Comparison of ENCODE assay signal across 8 cellular contexts in the genomic region with DNA sequence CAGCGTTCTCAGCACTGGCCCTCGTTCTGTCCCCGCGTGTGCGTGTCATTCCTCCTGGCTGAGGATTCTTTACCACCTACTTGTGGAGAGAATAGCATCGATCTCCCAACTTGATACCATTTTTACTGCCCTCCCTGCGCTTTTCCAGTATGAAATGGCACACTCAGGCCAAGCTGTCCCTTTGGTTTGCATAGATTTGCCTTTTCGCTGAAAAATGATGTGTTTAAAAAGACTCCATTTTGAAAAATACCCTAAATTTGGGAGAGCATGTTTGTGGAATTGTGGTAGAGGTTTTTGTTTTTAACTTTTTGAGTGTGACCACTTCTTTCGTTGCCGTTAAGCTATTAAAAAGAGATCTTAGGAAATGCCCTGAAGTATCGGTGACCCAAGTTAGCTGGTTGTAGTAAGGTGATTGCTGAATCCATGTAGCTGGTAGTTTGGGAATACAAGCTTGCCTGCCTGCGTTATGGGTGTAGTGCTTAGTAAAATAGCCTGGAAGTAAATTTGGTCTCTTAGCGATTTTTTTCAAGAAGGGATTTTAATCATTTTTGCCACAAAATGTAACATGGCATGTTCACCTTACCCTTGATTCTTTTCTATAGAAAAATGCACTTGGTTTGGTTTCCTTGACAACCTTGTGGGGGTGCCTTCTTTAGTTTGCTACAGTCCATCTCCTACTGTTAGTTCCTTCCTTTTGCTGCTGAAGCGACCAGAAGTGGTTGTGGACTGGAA. TPM values are rescaled to one million over a fixed set of nuclear protein-coding genes. Genes with fewer than 3 reads are reported as not detected.
DNase-seq lines count a peak whose midpoint lies in the region; ATAC-seq and TF ChIP-seq lines count a peak whose summit lies in the region.

No MANE protein-coding gene starts in this region.

- CTCF ChIA-PET in activated CD4-positive, alpha-beta memory T cell treated with anti-CD3 and anti-CD28 coated beads, Interleukin-2, amount 10 ng/mL, durations not matched to agents 7 days and 5 days (lab: Charles Lee): no interaction called here

- H3K9me2 ChIP-seq in hepatocyte (replicated peaks; ENCODE audit: insufficient read depth): no peaks in the 10 kb centered on the region

- no peaks in the 10 kb centered on the region for H4K20me1 ChIP-seq in hepatocyte (ENCODE audit: insufficient read depth, poor library complexity, severe bottlenecking)

- peaks cover 19% of the 10 kb centered on the region for H3K4me1 Mint-ChIP-seq in activated CD4-positive, alpha-beta memory T cell treated with anti-CD3 and anti-CD28 coated beads, Interleukin-2, amount 10 ng/mL, durations not matched to agents 7 days and 5 days
- H3K4me1 Mint-ChIP-seq in stimulated activated naive B cell treated with anti-CD40 and anti-IgM and Interleukin-4, amounts not matched to agents 10 μg/mL and 1 μg/mL and 100 μg/mL, for 72 hours: peaks cover 15 to 18% of the 10 kb centered on the region in 2 donors

- peak overlapping the region; percentile 93 for H3K27ac ChIP-seq in hepatocyte

- H3K4me3 Mint-ChIP-seq in activated CD4-positive, alpha-beta memory T cell treated with anti-CD3 and anti-CD28 coated beads, Interleukin-2, amount 10 ng/mL, durations not matched to agents 7 days and 5 days: peak overlapping the region; percentile 86
- H3K4me3 Mint-ChIP-seq in stimulated activated naive B cell treated with anti-CD40 and anti-IgM and Interleukin-4, amounts not matched to agents 10 μg/mL and 1 μg/mL and 100 μg/mL, for 72 hours: peak overlapping the region; percentile 88 to 91

- H3K36me3 Mint-ChIP-seq in activated CD4-positive, alpha-beta memory T cell treated with anti-CD3 and anti-CD28 coated beads, Interleukin-2, amount 10 ng/mL, durations not matched to agents 7 days and 5 days (ENCODE audit: low read depth): no peaks in the 10 kb centered on the region
- H3K36me3 Mint-ChIP-seq in stimulated activated naive B cell treated with anti-CD40 and anti-IgM and Interleukin-4, amounts not matched to agents 10 μg/mL and 1 μg/mL and 100 μg/mL, for 72 hours: no peaks in the 10 kb centered on the region

- H3K4me1 ChIP-seq in hepatocyte (ENCODE audit: insufficient read depth): peaks cover 12% of the 10 kb centered on the region

- DNase-seq in G401 (ENCODE audit: low spot score) (peak; percentile 30), hepatocyte (ENCODE audit: low spot score) (no peak), hepatic stellate cell (ENCODE audit: low spot score) (no peak)
- DNase-seq in activated CD4-positive, alpha-beta memory T cell treated with anti-CD3 and anti-CD28 coated beads, Interleukin-2, amount 10 ng/mL, durations not matched to agents 7 days and 5 days: no peak
- no peak for DNase-seq in stimulated activated naive B cell treated with anti-CD40 and anti-IgM and Interleukin-4, amounts not matched to agents 10 μg/mL and 1 μg/mL and 100 μg/mL, for 72 hours

- peak overlapping the region; percentile 97 for H3K4me3 ChIP-seq in hepatocyte

- in situ Hi-C loops in G401 (cut with HindIII; ENCODE audit: low sequenced_read_pairs): no loop called here

- H3K36me3 ChIP-seq in hepatocyte (replicated peaks; ENCODE audit: insufficient read depth, low read depth): no peaks in the 10 kb centered on the region

- peak overlapping the region; percentile 96 for H2AFZ ChIP-seq in hepatocyte

- 13% methylated on average over 14 of the region's 14 CpGs for WGBS in hepatocyte (ENCODE audit: low lambda C conversion rate, missing lambda C conversion rate)

- no peaks in the 10 kb centered on the region for H3K27me3 Mint-ChIP-seq in activated CD4-positive, alpha-beta memory T cell treated with anti-CD3 and anti-CD28 coated beads, Interleukin-2, amount 10 ng/mL, durations not matched to agents 7 days and 5 days
- peaks cover 0 to 6% of the 10 kb centered on the region in 2 donors for H3K27me3 Mint-ChIP-seq in stimulated activated naive B cell treated with anti-CD40 and anti-IgM and Interleukin-4, amounts not matched to agents 10 μg/mL and 1 μg/mL and 100 μg/mL, for 72 hours

- ATAC-seq in HG03571 (IDR thresholded peaks at IDR 0.05; ENCODE audit: unreplicated experiment) (peak; percentile 4), HG02884 (IDR thresholded peaks at IDR 0.05; ENCODE audit: unreplicated experiment) (no peak), HG02938 (IDR thresholded peaks at IDR 0.05; ENCODE audit: unreplicated experiment) (no peak)
- ATAC-seq in stimulated activated naive B cell treated with anti-CD40 and anti-IgM and Interleukin-4, amounts not matched to agents 10 μg/mL and 1 μg/mL and 100 μg/mL, for 72 hours (replicated peaks): peak; percentile 26 to 32

- POLR2A ChIA-PET in activated CD4-positive, alpha-beta memory T cell treated with anti-CD3 and anti-CD28 coated beads, Interleukin-2, amount 10 ng/mL, durations not matched to agents 7 days and 5 days (lab: Charles Lee): interaction anchor here (1.3 to 1.4 kb wide), 3 partner anchors 13 to 298 kb away, joined by 3 to 7 read pairs (median 3); no protein-coding TSS in a partner anchor

- no peaks in the 10 kb centered on the region for H3K27me3 ChIP-seq in hepatocyte

- H3K79me2 ChIP-seq in hepatocyte: peaks cover 26% of the 10 kb centered on the region

- TF ChIP-seq CTCF in hepatocyte (IDR thresholded peaks at IDR 0.05; ENCODE audit: poor library complexity): no peak

- H3K9me3 Mint-ChIP-seq in activated CD4-positive, alpha-beta memory T cell treated with anti-CD3 and anti-CD28 coated beads, Interleukin-2, amount 10 ng/mL, durations not matched to agents 7 days and 5 days: no peaks in the 10 kb centered on the region
- no peaks in the 10 kb centered on the region for H3K9me3 Mint-ChIP-seq in stimulated activated naive B cell treated with anti-CD40 and anti-IgM and Interleukin-4, amounts not matched to agents 10 μg/mL and 1 μg/mL and 100 μg/mL, for 72 hours

- H3K27ac Mint-ChIP-seq in activated CD4-positive, alpha-beta memory T cell treated with anti-CD3 and anti-CD28 coated beads, Interleukin-2, amount 10 ng/mL, durations not matched to agents 7 days and 5 days: peak overlapping the region; percentile 63
- peak overlapping the region; percentile 89 for H3K27ac Mint-ChIP-seq in stimulated activated naive B cell treated with anti-CD40 and anti-IgM and Interleukin-4, amounts not matched to agents 10 μg/mL and 1 μg/mL and 100 μg/mL, for 72 hours

- H3K9me3 ChIP-seq in hepatocyte (ENCODE audit: low read depth): no peaks in the 10 kb centered on the region

- H3K4me2 ChIP-seq in hepatocyte: peak overlapping the region; percentile 79

RNA-seq across cellular contexts. Expression of a gene that starts 1.0 kb away (rescaled TPM):
- 34.2 and 62.4 TPM in 2 replicates for total RNA-seq in G401 (2014; rRNA removed; shearing (Covaris generic))
- 1 to 10 TPM; 3.1 to 4.7 TPM for total RNA-seq in activated CD4-positive, alpha-beta memory T cell treated with anti-CD3 and anti-CD28 coated beads, Interleukin-2, amount 10 ng/mL, durations not matched to agents 7 days and 5 days
- 3.7 and 33.4 TPM in 2 replicates for total RNA-seq in hepatocyte
- 7.4 and 13.4 TPM in 2 replicates for polyA plus RNA-seq in hepatocyte

Comparison
In these comparisons a context has a peak if more than half of its experiments do, and no peak if none do; other contexts are left out.
1. ATAC-seq: peak in HG03571 (single experiment) and stimulated activated naive B cell treated with anti-CD40 and anti-IgM and Interleukin-4, amounts not matched to agents 10 μg/mL and 1 μg/mL and 100 μg/mL, for 72 hours (2 of 2); none in HG02884 (single experiment) and HG02938 (single experiment).